1 cellular context compared by ENCODE assay signal in genomic region chr22:50244420-50245213, GRCh38.
TF ChIP-seq lines count a peak whose summit lies in the region.

Gene TUBGCP6, minus strand, starts transcription at chr22:50245023. Its CDS starts 564 bp downstream, at chr22:50244459.

TF ChIP-seq in HepG2, 621 proteins besides CTCF, POLR2A, EP300 and RAD21 (continued from another document and continues in another):
- TF ChIP-seq ZNF609 (CRISPR knock-in tag; IDR thresholded peaks at IDR 0.05; ENCODE audit: borderline replicate concordance) (peak; percentile 73), NR0B2 (CRISPR knock-in tag; IDR thresholded peaks at IDR 0.05) (peak; percentile 92), ZFP62 (CRISPR knock-in tag; IDR thresholded peaks at IDR 0.05) (0 out of 2 replicates have a peak, but pooled peaks have one; percentile 52), KAT8 (CRISPR knock-in tag; IDR thresholded peaks at IDR 0.05) (peak; percentile 99), KDM5A (IDR thresholded peaks at IDR 0.05; ENCODE audit: borderline replicate concordance, low read length) (peak; percentile 96), ZSCAN12 (CRISPR knock-in tag; IDR thresholded peaks at IDR 0.05) (peak; percentile 85; the same call in 1 of the 2 replicates), SP5 (CRISPR knock-in tag; IDR thresholded peaks at IDR 0.05; ENCODE audit: borderline replicate concordance, low read depth) (peak; percentile 38; the same call in 1 of the 2 replicates), ZNF784 (CRISPR knock-in tag; IDR thresholded peaks at IDR 0.05; ENCODE audit: borderline replicate concordance) (0 out of 2 replicates have a peak, but pooled peaks have one; percentile 70), NFYC (CRISPR knock-in tag; IDR thresholded peaks at IDR 0.05) (peak; percentile 67), YEATS4 (CRISPR knock-in tag; IDR thresholded peaks at IDR 0.05; ENCODE audit: borderline replicate concordance) (peak; percentile 86; the same call in 1 of the 2 replicates), ZMAT3 (CRISPR knock-in tag; conservative IDR thresholded peaks at IDR 0.05) (peak; percentile 98), ZNF18 (CRISPR knock-in tag; IDR thresholded peaks at IDR 0.05; ENCODE audit: insufficient replicate concordance) (peak; percentile 50), YY1 (IDR thresholded peaks at IDR 0.05; ENCODE audit: insufficient read depth, insufficient replicate concordance, low read depth, low read length) (peak; percentile 60), ESRRA (CRISPR knock-in tag; IDR thresholded peaks at IDR 0.05; ENCODE audit: low read depth) (no peak; the same call in 1 of the 2 replicates), BATF2 (CRISPR knock-in tag; IDR thresholded peaks at IDR 0.05) (no peak), MIXL1 (CRISPR knock-in tag; IDR thresholded peaks at IDR 0.05) (peak; percentile 68; the same call in 1 of the 2 replicates), HNF4G (IDR thresholded peaks at IDR 0.05; ENCODE audit: borderline replicate concordance, low read depth, low read length) (no peak), HNF4G (CRISPR knock-in tag; IDR thresholded peaks at IDR 0.05; ENCODE audit: borderline replicate concordance, low read depth) (peak; percentile 71), ZNF281 (CRISPR knock-in tag; IDR thresholded peaks at IDR 0.05; ENCODE audit: borderline replicate concordance) (peak; percentile 28; the same call in 1 of the 2 replicates), MED8 (CRISPR knock-in tag; IDR thresholded peaks at IDR 0.05; ENCODE audit: insufficient replicate concordance) (peak; percentile 57), PHF21A (CRISPR knock-in tag; IDR thresholded peaks at IDR 0.05) (no peak), ZNF34 (CRISPR knock-in tag; IDR thresholded peaks at IDR 0.05; ENCODE audit: borderline replicate concordance) (peak; percentile 48; the same call in 1 of the 2 replicates), KDM3A (CRISPR knock-in tag; IDR thresholded peaks at IDR 0.05; ENCODE audit: low read depth) (peak; percentile 94), SALL2 (CRISPR knock-in tag; IDR thresholded peaks at IDR 0.05) (peak; percentile 71; the same call in 1 of the 2 replicates), ZNF367 (CRISPR knock-in tag; IDR thresholded peaks at IDR 0.05; ENCODE audit: borderline replicate concordance) (no peak), HES4 (CRISPR knock-in tag; IDR thresholded peaks at IDR 0.05; ENCODE audit: borderline replicate concordance) (peak; percentile 86), ZNF253 (CRISPR knock-in tag; IDR thresholded peaks at IDR 0.05; ENCODE audit: borderline replicate concordance) (no peak), ZBTB14 (CRISPR knock-in tag; IDR thresholded peaks at IDR 0.05) (no peak; the same call in 1 of the 2 replicates), E2F2 (CRISPR knock-in tag; IDR thresholded peaks at IDR 0.05; ENCODE audit: borderline replicate concordance) (0 out of 2 replicates have a peak, but pooled peaks have one; percentile 37), RFX5 (IDR thresholded peaks at IDR 0.05; ENCODE audit: low read depth, low read length) (no peak), SMAD9 (CRISPR knock-in tag; IDR thresholded peaks at IDR 0.05) (0 out of 2 replicates have a peak, but pooled peaks have one; percentile 78), ZNF432 (CRISPR knock-in tag; IDR thresholded peaks at IDR 0.05; ENCODE audit: borderline replicate concordance) (no peak), ZNF138 (CRISPR knock-in tag; IDR thresholded peaks at IDR 0.05; ENCODE audit: low read depth) (0 out of 2 replicates have a peak, but pooled peaks have one; percentile 17), NFE2L1 (CRISPR knock-in tag; IDR thresholded peaks at IDR 0.05; ENCODE audit: borderline replicate concordance) (peak; percentile 59; the same call in 1 of the 2 replicates), ZNF512B (CRISPR knock-in tag; IDR thresholded peaks at IDR 0.05; ENCODE audit: borderline replicate concordance) (peak; percentile 5; the same call in 1 of the 2 replicates), REST (IDR thresholded peaks at IDR 0.05; ENCODE audit: borderline replicate concordance in 1 of 2, low read depth in 1 of 2, low read length in 2 of 2) (no peak)
